Comparison of ENCODE assay signal across 17 cellular contexts in genomic region chr10:93760490-93760889, GRCh38. TPM values are rescaled to one million over a fixed set of nuclear protein-coding genes. Genes with fewer than 3 reads are reported as not detected.
DNase-seq lines count a peak whose midpoint lies in the region; ATAC-seq and TF ChIP-seq lines count a peak whose summit lies in the region.
"Had no signal": no experiment of that assay in that cellular context is flagged by ENCODE, and none has a peak within 500 bp of the region (broad histone marks: within the 10 kb centered on the region; RNA-seq: fewer than 3 reads in every experiment).

No MANE protein-coding gene starts in this region.

- peak overlapping the region; percentile 20 to 62 for H3K27ac ChIP-seq in ascending aorta
- H3K27ac ChIP-seq in mesodermal cell (ENCODE audit: low read depth, low read length, severe bottlenecking), result no peak overlapping the region
- peak overlapping the region; percentile 51 for H3K27ac ChIP-seq in temporal lobe (ENCODE audit: low read depth, low read length)

- peaks cover 0 to 3% of the 10 kb centered on the region in 2 donors for H3K4me1 ChIP-seq in ascending aorta
- H3K4me1 ChIP-seq in mesodermal cell (ENCODE audit: control insufficient read depth, insufficient read depth, low read length, poor library complexity, severe bottlenecking), result peaks cover 16% of the 10 kb centered on the region

- no peaks in the 10 kb centered on the region for H3K4me1 Mint-ChIP-seq in activated CD4-positive, alpha-beta T cell treated with anti-CD3 and anti-CD28 coated beads, Interleukin-2, amount 10 ng/mL, durations not matched to agents 7 days and 5 days

- no peak overlapping the region for H3K4me3 Mint-ChIP-seq in activated CD4-positive, alpha-beta T cell treated with anti-CD3 and anti-CD28 coated beads, Interleukin-2, amount 10 ng/mL, durations not matched to agents 7 days and 5 days
- H3K4me3 Mint-ChIP-seq: CD8-positive, alpha-beta T cell; HFFc6 had no signal

- H3K9me3 ChIP-seq in ascending aorta, result no peaks in the 10 kb centered on the region
- H3K9me3 ChIP-seq in mesodermal cell (ENCODE audit: control insufficient read depth, low read length), result no peaks in the 10 kb centered on the region
- H3K9me3 ChIP-seq: BE2C had no signal

- CTCF ChIA-PET in activated CD4-positive, alpha-beta T cell treated with anti-CD3 and anti-CD28 coated beads, Interleukin-2, amount 10 ng/mL, durations not matched to agents 7 days and 5 days (lab: Charles Lee), result no interaction called here

- H3K36me3 ChIP-seq in ascending aorta (no peaks in the 10 kb centered on the region), mesodermal cell (ENCODE audit: control insufficient read depth, insufficient read depth, low read length) (no peaks in the 10 kb centered on the region)
- H3K36me3 ChIP-seq: BE2C had no signal

- no peaks in the 10 kb centered on the region for H3K36me3 Mint-ChIP-seq in activated CD4-positive, alpha-beta T cell treated with anti-CD3 and anti-CD28 coated beads, Interleukin-2, amount 10 ng/mL, durations not matched to agents 7 days and 5 days (ENCODE audit: low read depth)
- H3K36me3 Mint-ChIP-seq: CD8-positive, alpha-beta T cell had no signal

- H3K27me3 ChIP-seq in ascending aorta, result no peaks in the 10 kb centered on the region
- H3K27me3 ChIP-seq: BE2C had no signal

- H3K4me3 ChIP-seq in ascending aorta (peak overlapping the region; percentile 3 to 39), mesodermal cell (ENCODE audit: extremely low read depth, insufficient read depth, low read length, poor library complexity, severe bottlenecking) (peak overlapping the region; percentile 9)

- intact Hi-C loops in ascending aorta (cut with DNase I), result no loop called here

- no peaks in the 10 kb centered on the region for H3K9me3 Mint-ChIP-seq in activated CD4-positive, alpha-beta T cell treated with anti-CD3 and anti-CD28 coated beads, Interleukin-2, amount 10 ng/mL, durations not matched to agents 7 days and 5 days
- H3K9me3 Mint-ChIP-seq: CD8-positive, alpha-beta T cell; HFFc6 had no signal

- no peak overlapping the region for H3K27ac Mint-ChIP-seq in activated CD4-positive, alpha-beta T cell treated with anti-CD3 and anti-CD28 coated beads, Interleukin-2, amount 10 ng/mL, durations not matched to agents 7 days and 5 days
- H3K27ac Mint-ChIP-seq: CD8-positive, alpha-beta T cell; HFFc6 had no signal

- no peak for ATAC-seq in GM18519 (IDR thresholded peaks at IDR 0.05; ENCODE audit: low FRiP score, unreplicated experiment)
- ATAC-seq: CD8-positive, alpha-beta T cell had no signal

- POLR2A ChIA-PET in activated CD4-positive, alpha-beta T cell treated with anti-CD3 and anti-CD28 coated beads, Interleukin-2, amount 10 ng/mL, durations not matched to agents 7 days and 5 days (lab: Charles Lee), result no interaction called here

- DNase-seq in ascending aorta (ENCODE audit: low spot score in 2 of 2) (no peak), ecto neural progenitor cell (ENCODE audit: low spot score) (peak; percentile 39), NCI-H345 (lab: John Stamatoyannopoulos, UW) (no peak)
- no peak for DNase-seq in activated CD4-positive, alpha-beta T cell treated with anti-CD3 and anti-CD28 coated beads, Interleukin-2, amount 10 ng/mL, durations not matched to agents 7 days and 5 days
- no peak for DNase-seq in activated CD4-positive, CD25-positive, alpha-beta regulatory T cell (lab: John Stamatoyannopoulos, UW)
- DNase-seq: BE2C; CD8-positive, alpha-beta T cell; GOT3; HFFc6; KG1; NCI-H1092; NCI-H748 treated with DMSO at 0.1 percent for 48 hours had no signal

- 76 to 77% methylated on average over 7 of the region's 7 CpGs for WGBS in mesodermal cell (ENCODE audit: insufficient coverage in 2 of 2), 2 experiments

- TF ChIP-seq CTCF in ascending aorta (IDR thresholded peaks at IDR 0.05), result no peak

- peaks cover 48% of the 10 kb centered on the region for H3K27me3 Mint-ChIP-seq in activated CD4-positive, alpha-beta T cell treated with anti-CD3 and anti-CD28 coated beads, Interleukin-2, amount 10 ng/mL, durations not matched to agents 7 days and 5 days

RNA-seq across cellular contexts. Expression of gene LGI1, which starts 2.8 kb away (rescaled TPM):
- not detected for total RNA-seq in ascending aorta
- polyA plus RNA-seq in mesodermal cell (2013, experiment 1 of 2), result 35.6 TPM
- 24.1 TPM for polyA plus RNA-seq in mesodermal cell (2013, experiment 2 of 2)
- 19.7 TPM for total RNA-seq in temporal lobe
- not detected for total RNA-seq in activated CD4-positive, alpha-beta T cell treated with anti-CD3 and anti-CD28 coated beads, Interleukin-2, amount 10 ng/mL, durations not matched to agents 7 days and 5 days
- total RNA-seq: CD8-positive, alpha-beta T cell; HFFc6; M059J had no signal
- polyA plus RNA-seq: AG04450 had no signal

RNA-seq across cellular contexts. Expression of gene FRA10AC1, which starts 58.1 kb away (rescaled TPM):
- 1.7 TPM for total RNA-seq in ascending aorta
- polyA plus RNA-seq in mesodermal cell (2013, experiment 1 of 2), result 18.0 TPM
- polyA plus RNA-seq in mesodermal cell (2013, experiment 2 of 2), result 18.5 TPM
- total RNA-seq in temporal lobe, result 21.6 TPM
- total RNA-seq in activated CD4-positive, alpha-beta T cell treated with anti-CD3 and anti-CD28 coated beads, Interleukin-2, amount 10 ng/mL, durations not matched to agents 7 days and 5 days, result 10 to 100 TPM; 13.7 TPM

Comparison
In these comparisons a context has a peak if more than half of its experiments do, and no peak if none do; other contexts are left out.
1. RNA of gene LGI1, which starts 2.8 kb away (total RNA-seq): 19.7 TPM in temporal lobe (single experiment); not detected in activated CD4-positive, alpha-beta T cell treated with anti-CD3 and anti-CD28 coated beads, Interleukin-2, amount 10 ng/mL, durations not matched to agents 7 days and 5 days and not detected in ascending aorta (single experiment); every median in the first group is over 10 times any median in the second.